In the genomic region with DNA sequence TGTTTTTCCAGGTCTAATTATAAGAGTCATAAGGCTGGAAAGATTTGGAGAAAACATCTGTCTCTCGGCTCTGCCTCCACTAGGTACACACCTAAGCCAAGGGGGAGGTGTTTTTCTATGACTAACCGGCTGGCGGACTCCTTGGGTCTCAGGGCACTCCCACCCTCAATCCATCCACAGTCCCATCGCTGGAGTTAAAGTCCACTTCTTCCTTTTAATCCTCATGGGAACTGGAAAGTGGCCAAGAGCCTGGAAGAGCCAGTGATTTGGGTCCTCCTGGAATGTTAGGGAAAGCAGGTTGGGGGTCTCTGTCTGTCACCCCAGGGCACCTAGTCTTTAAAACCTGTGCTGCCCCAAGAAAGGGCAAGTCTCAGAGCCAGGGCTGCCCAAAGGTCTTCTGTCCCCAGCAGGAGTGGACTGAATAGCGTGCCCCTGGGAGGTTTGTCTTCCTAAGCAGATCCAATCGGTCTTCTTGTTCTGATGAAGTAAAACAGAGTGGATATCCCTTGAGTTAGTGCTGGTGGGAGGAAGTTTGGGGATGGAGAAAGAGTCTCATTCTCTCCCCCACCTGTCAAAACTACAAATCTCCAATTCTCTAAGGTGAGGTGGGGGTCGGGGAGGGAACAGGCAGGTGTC, we compare ENCODE assay signal across 12 cellular contexts.
A peak's percentile ranks its signal among the peaks of the same experiment; 100 is the strongest.
DNase-seq lines count a peak whose midpoint lies in the region; ATAC-seq and TF ChIP-seq lines count a peak whose summit lies in the region.
"Had no signal": no experiment of that assay in that cellular context is flagged by ENCODE, and none has a peak within 500 bp of the region (broad histone marks: within the 10 kb centered on the region; RNA-seq: fewer than 3 reads in every experiment).

No MANE protein-coding gene starts in this region.

- no peak for ATAC-seq in heart right ventricle

- H3K4me3 ChIP-seq in heart right ventricle: no peak overlapping the region
- no peak overlapping the region for H3K4me3 ChIP-seq in fibroblast of lung (replicated peaks in 1 of 4; ENCODE audit: control extremely low read depth in 1 of 4, insufficient read depth in 1 of 4, low read depth in 3 of 4, low read length in 4 of 4)

- no peaks in the 10 kb centered on the region for H3K27me3 ChIP-seq in heart right ventricle
- H3K27me3 ChIP-seq in fibroblast of lung (ENCODE audit: control insufficient read depth, insufficient read depth, low read length): no peaks in the 10 kb centered on the region

- peak overlapping the region; percentile 91 for H3K27ac Mint-ChIP-seq in osteocyte (ENCODE audit: unreplicated experiment)
- H3K27ac Mint-ChIP-seq in T-helper 2 cell treated with Interferon-gamma antibody and Interleukin-4, amounts not matched to agents 5 μg/mL and 100 μg/mL, for 36 hours: no peak overlapping the region

- H3K27me3 Mint-ChIP-seq in osteocyte (ENCODE audit: unreplicated experiment): no peaks in the 10 kb centered on the region
- peaks cover 15% of the 10 kb centered on the region for H3K27me3 Mint-ChIP-seq in T-helper 2 cell treated with Interferon-gamma antibody and Interleukin-4, amounts not matched to agents 5 μg/mL and 100 μg/mL, for 36 hours (ENCODE audit: low read depth)

- no peak for DNase-seq in heart right ventricle
- no peak for DNase-seq in cardiac septum (ENCODE audit: low spot score)
- peak in 1 of 2 donors; percentile 87 for DNase-seq in fibroblast of lung (ENCODE audit: low read depth in 2 of 2)
- DNase-seq in osteocyte (ENCODE audit: extremely low spot score, unreplicated experiment): no peak
- no peak for DNase-seq in T-helper 2 cell treated with Interferon-gamma antibody and Interleukin-4, amounts not matched to agents 5 μg/mL and 100 μg/mL, for 36 hours (ENCODE audit: low spot score)
- no peak for DNase-seq in NCI-H2081 (lab: John Stamatoyannopoulos, UW)
- no peak for DNase-seq in NCI-H345 (lab: John Stamatoyannopoulos, UW)
- DNase-seq in NCI-H2196 (lab: John Stamatoyannopoulos, UW; ENCODE audit: unreplicated experiment): no peak
- DNase-seq: AML-193, hippocampal formation, occipital lobe, SW 1271 had no signal

- H3K4me3 Mint-ChIP-seq in osteocyte (ENCODE audit: unreplicated experiment): no peak overlapping the region
- H3K4me3 Mint-ChIP-seq in T-helper 2 cell treated with Interferon-gamma antibody and Interleukin-4, amounts not matched to agents 5 μg/mL and 100 μg/mL, for 36 hours: no peak overlapping the region

- H3K79me2 ChIP-seq in fibroblast of lung (ENCODE audit: control insufficient read depth, insufficient read depth, low read length): peaks cover 2% of the 10 kb centered on the region

- 50 to 55% methylated on average over 7 of the region's 7 CpGs for WGBS in heart right ventricle, 2 donors

- no peaks in the 10 kb centered on the region for H3K36me3 Mint-ChIP-seq in osteocyte (ENCODE audit: unreplicated experiment)
- no peaks in the 10 kb centered on the region for H3K36me3 Mint-ChIP-seq in T-helper 2 cell treated with Interferon-gamma antibody and Interleukin-4, amounts not matched to agents 5 μg/mL and 100 μg/mL, for 36 hours (ENCODE audit: low read depth)

- H3K4me1 ChIP-seq in heart right ventricle (peaks cover 46 to 77% (median 71%) of the 10 kb centered on the region in 9 donors), fibroblast of lung (ENCODE audit: control insufficient read depth, extremely low read depth, insufficient read depth, low read length) (peaks cover 44% of the 10 kb centered on the region)

- no peak overlapping the region for H2AFZ ChIP-seq in fibroblast of lung (ENCODE audit: low read length)

- H4K20me1 ChIP-seq in fibroblast of lung (ENCODE audit: control insufficient read depth, extremely low read depth, insufficient read depth, low read length): no peaks in the 10 kb centered on the region

- H3K4me2 ChIP-seq in fibroblast of lung (ENCODE audit: extremely low read depth, insufficient read depth, low read length): peak overlapping the region; percentile 70

- H3K9me3 Mint-ChIP-seq in osteocyte (ENCODE audit: unreplicated experiment): no peaks in the 10 kb centered on the region
- no peaks in the 10 kb centered on the region for H3K9me3 Mint-ChIP-seq in T-helper 2 cell treated with Interferon-gamma antibody and Interleukin-4, amounts not matched to agents 5 μg/mL and 100 μg/mL, for 36 hours

- H3K27ac ChIP-seq in heart right ventricle (peak overlapping the region; percentile 31 to 96 (median 92)), fibroblast of lung (ENCODE audit: insufficient read depth, low read length) (peak overlapping the region; percentile 97)

- H3K36me3 ChIP-seq in heart right ventricle (no peaks in the 10 kb centered on the region), fibroblast of lung (ENCODE audit: control insufficient read depth, insufficient read depth, low read length) (no peaks in the 10 kb centered on the region)

- peak overlapping the region; percentile 29 for H3K9ac ChIP-seq in fibroblast of lung (ENCODE audit: insufficient read depth, low read length)

- TF ChIP-seq CTCF in heart right ventricle (IDR thresholded peaks at IDR 0.05): no peak
- TF ChIP-seq CTCF in fibroblast of lung (conservative IDR thresholded peaks at IDR 0.05 in 1 of 2, IDR thresholded peaks at IDR 0.05 in 1 of 2; ENCODE audit: low read depth in 1 of 2, low read length in 2 of 2): no peak
- no peak for TF ChIP-seq CTCF in osteocyte (IDR thresholded peaks at IDR 0.05)

- peaks cover 79% of the 10 kb centered on the region for H3K4me1 Mint-ChIP-seq in osteocyte (ENCODE audit: unreplicated experiment)
- H3K4me1 Mint-ChIP-seq in T-helper 2 cell treated with Interferon-gamma antibody and Interleukin-4, amounts not matched to agents 5 μg/mL and 100 μg/mL, for 36 hours (ENCODE audit: low read depth): no peaks in the 10 kb centered on the region

- intact Hi-C loops in heart right ventricle (cut with DNase I): loop anchor here in 2 of 10 donors (5.0 kb wide), 1 partner anchor 37 kb away; no protein-coding TSS in a partner anchor
- intact Hi-C loops in cardiac septum (cut with DNase I): loop anchor here (10.0 kb wide), 1 partner anchor 514 kb away; no protein-coding TSS in a partner anchor

- H3K9me3 ChIP-seq in heart right ventricle (peaks cover 0 to 7% (median 0%) of the 10 kb centered on the region in 11 donors), fibroblast of lung (ENCODE audit: control insufficient read depth, insufficient read depth, low read depth, low read length) (no peaks in the 10 kb centered on the region)
